Comparison of ENCODE assay signal across 16 cellular contexts in the genomic region with DNA sequence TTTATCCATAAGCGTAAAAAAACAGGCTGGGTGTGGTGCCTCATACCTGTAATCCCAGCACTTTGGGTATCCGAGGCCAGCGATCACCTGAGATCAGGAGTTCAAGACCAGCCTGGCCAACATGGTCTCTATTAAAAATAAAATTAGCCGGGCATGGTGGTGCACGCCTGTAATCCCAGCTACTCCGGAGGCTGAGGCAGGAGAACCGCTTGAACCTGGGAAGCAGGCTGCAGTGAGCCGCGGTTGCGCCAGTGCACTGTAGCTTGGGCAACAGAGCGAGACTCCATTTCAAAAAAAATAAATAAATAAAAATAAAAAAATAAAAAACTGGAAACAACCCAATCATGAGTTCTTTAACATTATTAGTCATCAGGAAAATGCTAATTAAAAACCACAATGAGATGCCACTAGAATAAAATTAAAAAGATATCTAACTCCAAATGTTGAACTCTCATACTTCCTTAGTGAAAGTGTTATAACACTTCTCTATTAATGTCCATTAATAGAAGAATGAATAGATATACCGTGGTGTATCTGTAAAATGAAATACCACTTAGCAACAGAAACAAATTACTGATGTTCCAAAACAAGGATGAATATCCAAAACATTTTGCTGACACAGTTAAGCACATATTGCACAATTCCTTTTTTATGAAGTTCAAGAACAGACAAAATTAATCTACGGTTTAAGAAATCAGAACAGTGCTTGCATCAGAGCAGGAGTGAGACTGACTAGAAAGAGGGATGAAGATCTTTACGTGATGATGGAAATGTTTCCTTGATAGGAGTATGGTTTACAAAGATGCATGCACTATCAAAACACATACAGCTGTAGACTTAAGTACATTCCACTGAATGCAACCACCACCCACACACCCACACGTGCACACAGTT. TPM values are rescaled to one million over a fixed set of nuclear protein-coding genes. Genes with fewer than 3 reads are reported as not detected.
A peak's percentile ranks its signal among the peaks of the same experiment; 100 is the strongest.
DNase-seq lines count a peak whose midpoint lies in the region; ATAC-seq and TF ChIP-seq lines count a peak whose summit lies in the region.
"Had no signal": no experiment of that assay in that cellular context is flagged by ENCODE, and none has a peak within 500 bp of the region (broad histone marks: within the 10 kb centered on the region; RNA-seq: fewer than 3 reads in every experiment).

No MANE protein-coding gene starts in this region.

- H3K36me3 Mint-ChIP-seq in GM23338 (ENCODE audit: low read depth) = peaks cover 63% of the 10 kb centered on the region

- H3K4me2 ChIP-seq in GM23338 = no peak overlapping the region

- no peak overlapping the region for H3K4me3 ChIP-seq in GM23338
- no peak overlapping the region for H3K4me3 ChIP-seq in coronary artery
- H3K4me3 ChIP-seq: dorsolateral prefrontal cortex, HAP-1 had no signal

- no peaks in the 10 kb centered on the region for H3F3A ChIP-seq in GM23338 (replicated peaks; ENCODE audit: low read depth)

- TF ChIP-seq CTCF in GM23338 (conservative IDR thresholded peaks at IDR 0.05; ENCODE audit: low read depth in 2 of 2) (no peak), coronary artery (IDR thresholded peaks at IDR 0.05) (no peak)

- H3K4me1 Mint-ChIP-seq in GM23338 = peaks cover 15% of the 10 kb centered on the region

- DNase-seq in GM23338 (ENCODE audit: low spot score) = no peak
- peak; percentile 97 for DNase-seq in amniotic epithelial cell (ENCODE audit: low read depth)
- peak; percentile 3 for DNase-seq in foreskin melanocyte
- DNase-seq in stromal cell of bone marrow (ENCODE audit: low read depth) = peak; percentile 17
- no peak for DNase-seq in GM19240 (ENCODE audit: insufficient read length, low spot score)
- DNase-seq in coronary artery (ENCODE audit: low spot score) = no peak
- DNase-seq in NCI-H1436 treated with DMSO at 0.1 percent for 48 hours (lab: John Stamatoyannopoulos, UW) = no peak
- DNase-seq: amniotic stem cell; Caco-2; dorsolateral prefrontal cortex; naive B cell; NCI-H1105 treated with DMSO at 0.1 percent for 48 hours; retina; stimulated activated CD4-positive, alpha-beta T cell treated with anti-CD3 and anti-CD28 coated beads, Interleukin-4, amount 100 ng/mL, for 1 hour had no signal

- H3K27me3 ChIP-seq in GM23338 (ENCODE audit: insufficient read depth) = no peaks in the 10 kb centered on the region
- H3K27me3 ChIP-seq: dorsolateral prefrontal cortex had no signal

- no peak overlapping the region for H2AFZ ChIP-seq in GM23338

- H3K9me2 ChIP-seq in GM23338 (ENCODE audit: insufficient read depth) = no peaks in the 10 kb centered on the region

- H3K27me3 Mint-ChIP-seq in GM23338 (ENCODE audit: insufficient read depth, low read depth, poor library complexity) = no peaks in the 10 kb centered on the region
- H3K27me3 Mint-ChIP-seq: naive B cell; stimulated activated memory B cell treated with anti-CD40 and anti-IgM and Interleukin-4, amounts not matched to agents 10 μg/mL and 1 μg/mL and 100 μg/mL, for 72 hours had no signal

- no peaks in the 10 kb centered on the region for H3K9me3 Mint-ChIP-seq in GM23338
- H3K9me3 Mint-ChIP-seq: stimulated activated memory B cell treated with anti-CD40 and anti-IgM and Interleukin-4, amounts not matched to agents 10 μg/mL and 1 μg/mL and 100 μg/mL, for 72 hours had no signal

- H3K27ac Mint-ChIP-seq in GM23338 = peak overlapping the region; percentile 16
- H3K27ac Mint-ChIP-seq: stimulated activated memory B cell treated with anti-CD40 and anti-IgM and Interleukin-4, amounts not matched to agents 10 μg/mL and 1 μg/mL and 100 μg/mL, for 72 hours had no signal

- H3K4me3 Mint-ChIP-seq in GM23338 = no peak overlapping the region
- H3K4me3 Mint-ChIP-seq: naive B cell; stimulated activated memory B cell treated with anti-CD40 and anti-IgM and Interleukin-4, amounts not matched to agents 10 μg/mL and 1 μg/mL and 100 μg/mL, for 72 hours had no signal

- peaks cover 77% of the 10 kb centered on the region for H3K79me2 ChIP-seq in GM23338 (replicated peaks; ENCODE audit: insufficient read depth)

- H3K4me1 ChIP-seq in GM23338 (ENCODE audit: insufficient read depth) = peaks cover 8% of the 10 kb centered on the region
- H3K4me1 ChIP-seq: HAP-1 had no signal

- no peak overlapping the region for H3K27ac ChIP-seq in GM23338 (ENCODE audit: low read depth)
- H3K27ac ChIP-seq in coronary artery = no peak overlapping the region
- H3K27ac ChIP-seq: dorsolateral prefrontal cortex had no signal

- peaks cover under 1% of the 10 kb centered on the region for H3K36me3 ChIP-seq in GM23338 (ENCODE audit: insufficient read depth)

- peaks cover 10% of the 10 kb centered on the region for H4K20me1 ChIP-seq in GM23338 (replicated peaks; ENCODE audit: insufficient read depth)

- ATAC-seq in GM23338 = no peak
- ATAC-seq: stimulated activated memory B cell treated with anti-CD40 and anti-IgM and Interleukin-4, amounts not matched to agents 10 μg/mL and 1 μg/mL and 100 μg/mL, for 72 hours had no signal

TF ChIP-seq in GM23338, 12 proteins besides CTCF, POLR2A, EP300 and RAD21:
- TF ChIP-seq, protein P1, sequence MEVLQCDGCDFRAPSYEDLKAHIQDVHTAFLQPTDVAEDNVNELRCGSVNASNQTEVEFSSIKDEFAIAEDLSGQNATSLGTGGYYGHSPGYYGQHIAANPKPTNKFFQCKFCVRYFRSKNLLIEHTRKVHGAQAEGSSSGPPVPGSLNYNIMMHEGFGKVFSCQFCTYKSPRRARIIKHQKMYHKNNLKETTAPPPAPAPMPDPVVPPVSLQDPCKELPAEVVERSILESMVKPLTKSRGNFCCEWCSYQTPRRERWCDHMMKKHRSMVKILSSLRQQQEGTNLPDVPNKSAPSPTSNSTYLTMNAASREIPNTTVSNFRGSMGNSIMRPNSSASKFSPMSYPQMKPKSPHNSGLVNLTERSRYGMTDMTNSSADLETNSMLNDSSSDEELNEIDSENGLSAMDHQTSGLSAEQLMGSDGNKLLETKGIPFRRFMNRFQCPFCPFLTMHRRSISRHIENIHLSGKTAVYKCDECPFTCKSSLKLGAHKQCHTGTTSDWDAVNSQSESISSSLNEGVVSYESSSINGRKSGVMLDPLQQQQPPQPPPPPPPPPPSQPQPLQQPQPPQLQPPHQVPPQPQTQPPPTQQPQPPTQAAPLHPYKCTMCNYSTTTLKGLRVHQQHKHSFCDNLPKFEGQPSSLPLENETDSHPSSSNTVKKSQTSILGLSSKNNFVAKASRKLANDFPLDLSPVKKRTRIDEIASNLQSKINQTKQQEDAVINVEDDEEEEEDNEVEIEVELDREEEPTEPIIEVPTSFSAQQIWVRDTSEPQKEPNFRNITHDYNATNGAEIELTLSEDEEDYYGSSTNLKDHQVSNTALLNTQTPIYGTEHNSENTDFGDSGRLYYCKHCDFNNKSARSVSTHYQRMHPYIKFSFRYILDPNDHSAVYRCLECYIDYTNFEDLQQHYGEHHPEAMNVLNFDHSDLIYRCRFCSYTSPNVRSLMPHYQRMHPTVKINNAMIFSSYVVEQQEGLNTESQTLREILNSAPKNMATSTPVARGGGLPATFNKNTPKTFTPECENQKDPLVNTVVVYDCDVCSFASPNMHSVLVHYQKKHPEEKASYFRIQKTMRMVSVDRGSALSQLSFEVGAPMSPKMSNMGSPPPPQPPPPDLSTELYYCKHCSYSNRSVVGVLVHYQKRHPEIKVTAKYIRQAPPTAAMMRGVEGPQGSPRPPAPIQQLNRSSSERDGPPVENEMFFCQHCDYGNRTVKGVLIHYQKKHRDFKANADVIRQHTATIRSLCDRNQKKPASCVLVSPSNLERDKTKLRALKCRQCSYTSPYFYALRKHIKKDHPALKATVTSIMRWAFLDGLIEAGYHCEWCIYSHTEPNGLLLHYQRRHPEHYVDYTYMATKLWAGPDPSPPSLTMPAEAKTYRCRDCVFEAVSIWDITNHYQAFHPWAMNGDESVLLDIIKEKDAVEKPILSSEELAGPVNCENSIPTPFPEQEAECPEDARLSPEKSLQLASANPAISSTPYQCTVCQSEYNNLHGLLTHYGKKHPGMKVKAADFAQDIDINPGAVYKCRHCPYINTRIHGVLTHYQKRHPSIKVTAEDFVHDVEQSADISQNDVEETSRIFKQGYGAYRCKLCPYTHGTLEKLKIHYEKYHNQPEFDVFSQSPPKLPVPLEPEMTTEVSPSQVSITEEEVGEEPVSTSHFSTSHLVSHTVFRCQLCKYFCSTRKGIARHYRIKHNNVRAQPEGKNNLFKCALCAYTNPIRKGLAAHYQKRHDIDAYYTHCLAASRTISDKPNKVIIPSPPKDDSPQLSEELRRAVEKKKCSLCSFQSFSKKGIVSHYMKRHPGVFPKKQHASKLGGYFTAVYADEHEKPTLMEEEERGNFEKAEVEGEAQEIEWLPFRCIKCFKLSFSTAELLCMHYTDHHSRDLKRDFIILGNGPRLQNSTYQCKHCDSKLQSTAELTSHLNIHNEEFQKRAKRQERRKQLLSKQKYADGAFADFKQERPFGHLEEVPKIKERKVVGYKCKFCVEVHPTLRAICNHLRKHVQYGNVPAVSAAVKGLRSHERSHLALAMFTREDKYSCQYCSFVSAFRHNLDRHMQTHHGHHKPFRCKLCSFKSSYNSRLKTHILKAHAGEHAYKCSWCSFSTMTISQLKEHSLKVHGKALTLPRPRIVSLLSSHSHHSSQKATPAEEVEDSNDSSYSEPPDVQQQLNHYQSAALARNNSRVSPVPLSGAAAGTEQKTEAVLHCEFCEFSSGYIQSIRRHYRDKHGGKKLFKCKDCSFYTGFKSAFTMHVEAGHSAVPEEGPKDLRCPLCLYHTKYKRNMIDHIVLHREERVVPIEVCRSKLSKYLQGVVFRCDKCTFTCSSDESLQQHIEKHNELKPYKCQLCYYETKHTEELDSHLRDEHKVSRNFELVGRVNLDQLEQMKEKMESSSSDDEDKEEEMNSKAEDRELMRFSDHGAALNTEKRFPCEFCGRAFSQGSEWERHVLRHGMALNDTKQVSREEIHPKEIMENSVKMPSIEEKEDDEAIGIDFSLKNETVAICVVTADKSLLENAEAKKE (CRISPR knock-in tag; IDR thresholded peaks at IDR 0.05) = no peak
TF ChIP-seq in GM23338: peak in this region for 0.

RNA-seq across cellular contexts. Expression of a gene that starts 13.0 kb away (rescaled TPM):
- total RNA-seq in GM23338 (2014; rRNA removed; shearing (Covaris generic)) = 40.8 and 49.1 TPM in 2 replicates
- polyA plus RNA-seq in GM23338 (2016; fragmentation: Nextera tagmentation; extraction: Ambion mirVana) = 91.1 and 94.7 TPM in 2 replicates

Comparison
In these comparisons a context has a peak if more than half of its experiments do, and no peak if none do; other contexts are left out.
1. DNase-seq: peak in amniotic epithelial cell (single experiment), foreskin melanocyte (single experiment) and stromal cell of bone marrow (single experiment); none in GM23338 (single experiment), GM19240 (single experiment), coronary artery (single experiment) and NCI-H1436 treated with DMSO at 0.1 percent for 48 hours (single experiment).